1 cellular context compared by ENCODE assay signal in the genomic region with DNA sequence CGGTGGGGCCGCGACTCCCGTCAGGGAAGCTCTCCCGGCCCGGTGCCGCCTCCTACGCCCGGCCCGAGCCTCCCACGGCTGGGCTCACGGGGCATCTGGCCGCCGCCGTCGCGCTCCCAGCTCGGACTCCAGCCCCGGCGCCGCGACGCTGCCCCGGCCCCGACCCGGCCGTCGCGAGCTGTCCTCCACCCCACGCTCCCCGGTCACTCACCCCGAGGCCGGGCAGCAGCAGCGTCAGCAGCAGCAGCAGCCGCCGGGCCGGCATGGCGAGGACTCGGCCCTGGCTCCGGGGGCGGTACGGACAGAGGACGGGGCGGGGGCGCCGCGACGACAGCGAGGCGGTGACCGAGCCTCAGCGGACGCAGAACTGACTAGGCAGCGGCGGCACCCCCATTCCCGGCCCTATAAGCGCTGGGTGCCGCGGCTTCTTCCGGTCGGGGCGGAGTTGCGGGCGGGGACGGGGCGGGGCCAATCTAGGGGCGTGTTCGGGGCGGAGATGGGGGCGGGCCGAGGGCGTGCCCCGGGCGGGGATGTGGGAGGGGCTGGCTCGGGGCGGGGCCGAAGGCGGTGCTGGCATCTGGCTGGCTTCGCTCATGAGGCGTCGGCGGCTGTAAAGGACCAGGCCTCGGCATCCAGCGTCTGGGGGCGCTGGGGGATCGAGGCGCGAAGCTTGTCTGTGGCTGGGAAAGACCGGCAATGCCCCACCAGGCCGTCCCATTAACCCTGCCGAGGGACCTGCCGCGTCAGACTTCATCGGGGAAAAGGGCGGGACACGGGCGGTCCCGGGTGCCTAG.
A peak's percentile ranks its signal among the peaks of the same experiment; 100 is the strongest.
TF ChIP-seq lines count a peak whose summit lies in the region.

A gene (minus strand): TSS at position 380 of the 794 bp plus-strand sequence. CDS start 115 bp downstream, at position 265.

TF ChIP-seq in HepG2, 621 proteins besides CTCF, POLR2A, EP300 and RAD21 (continued from another document and continues in another):
- TF ChIP-seq ZNF552 (CRISPR knock-in tag; IDR thresholded peaks at IDR 0.05; ENCODE audit: borderline replicate concordance) (peak; percentile 51; the same call in 1 of the 2 replicates), ZNF264 (CRISPR knock-in tag; IDR thresholded peaks at IDR 0.05) (no peak), ZSCAN30 (CRISPR knock-in tag; IDR thresholded peaks at IDR 0.05) (no peak), ZNF451 (CRISPR knock-in tag; IDR thresholded peaks at IDR 0.05) (peak; percentile 93), KLF6 (CRISPR knock-in tag; IDR thresholded peaks at IDR 0.05) (peak; percentile 76; the same call in 1 of the 2 replicates), ZNF33B (CRISPR knock-in tag; IDR thresholded peaks at IDR 0.05) (no peak; the same call in 1 of the 2 replicates), EED (CRISPR knock-in tag; IDR thresholded peaks at IDR 0.05) (peak; percentile 96; the same call in 1 of the 2 replicates), GATAD2A (CRISPR knock-in tag; IDR thresholded peaks at IDR 0.05) (peak; percentile 49; the same call in 1 of the 2 replicates), CHD4 (IDR thresholded peaks at IDR 0.05; ENCODE audit: borderline replicate concordance, low read length) (no peak), ZNF3 (CRISPR knock-in tag; IDR thresholded peaks at IDR 0.05) (no peak), ZNF224 (CRISPR knock-in tag; IDR thresholded peaks at IDR 0.05) (no peak), IRF2 (CRISPR knock-in tag; IDR thresholded peaks at IDR 0.05) (peak; percentile 87; the same call in 1 of the 2 replicates), AHR (CRISPR knock-in tag; IDR thresholded peaks at IDR 0.05) (peak; percentile 61; the same call in 1 of the 2 replicates), RFX3 (CRISPR knock-in tag; IDR thresholded peaks at IDR 0.05) (no peak), FOXA3 (CRISPR knock-in tag; IDR thresholded peaks at IDR 0.05) (peak; percentile 61), ZNF230 (CRISPR knock-in tag; IDR thresholded peaks at IDR 0.05) (no peak), AGO2 (optimal IDR thresholded peaks at IDR 0.05; ENCODE audit: low read depth, low read length) (peak; percentile 85), NBN (conservative IDR thresholded peaks at IDR 0.05) (no peak), MZF1 (CRISPR knock-in tag; IDR thresholded peaks at IDR 0.05; ENCODE audit: borderline replicate concordance) (no peak), SALL2 (CRISPR knock-in tag; IDR thresholded peaks at IDR 0.05) (peak; percentile 92), ZNF17 (CRISPR knock-in tag; IDR thresholded peaks at IDR 0.05) (no peak), SMARCC2 (IDR thresholded peaks at IDR 0.05) (no peak), MLLT10 (CRISPR knock-in tag; IDR thresholded peaks at IDR 0.05) (no peak), ZFYVE20 (CRISPR knock-in tag; IDR thresholded peaks at IDR 0.05; ENCODE audit: borderline replicate concordance, low read depth) (peak; percentile 88), ARNT2 (CRISPR knock-in tag; IDR thresholded peaks at IDR 0.05; ENCODE audit: low read depth) (peak; percentile 97), ATAD3A (CRISPR knock-in tag; IDR thresholded peaks at IDR 0.05) (no peak), ZNF335 (CRISPR knock-in tag; IDR thresholded peaks at IDR 0.05) (0 out of 2 replicates have a peak, but pooled peaks have one; percentile 59), HNF4G (IDR thresholded peaks at IDR 0.05; ENCODE audit: borderline replicate concordance, low read depth, low read length) (no peak), HNF4G (CRISPR knock-in tag; IDR thresholded peaks at IDR 0.05; ENCODE audit: borderline replicate concordance, low read depth) (no peak), ZSCAN29 (CRISPR knock-in tag; conservative IDR thresholded peaks at IDR 0.05) (peak; percentile 81; the same call in 1 of the 2 replicates), SMARCE1 (IDR thresholded peaks at IDR 0.05; ENCODE audit: borderline replicate concordance) (no peak), REXO4 (CRISPR knock-in tag; IDR thresholded peaks at IDR 0.05; ENCODE audit: borderline replicate concordance) (0 out of 2 replicates have a peak, but pooled peaks have one; percentile 56)
- TF ChIP-seq, protein P1, sequence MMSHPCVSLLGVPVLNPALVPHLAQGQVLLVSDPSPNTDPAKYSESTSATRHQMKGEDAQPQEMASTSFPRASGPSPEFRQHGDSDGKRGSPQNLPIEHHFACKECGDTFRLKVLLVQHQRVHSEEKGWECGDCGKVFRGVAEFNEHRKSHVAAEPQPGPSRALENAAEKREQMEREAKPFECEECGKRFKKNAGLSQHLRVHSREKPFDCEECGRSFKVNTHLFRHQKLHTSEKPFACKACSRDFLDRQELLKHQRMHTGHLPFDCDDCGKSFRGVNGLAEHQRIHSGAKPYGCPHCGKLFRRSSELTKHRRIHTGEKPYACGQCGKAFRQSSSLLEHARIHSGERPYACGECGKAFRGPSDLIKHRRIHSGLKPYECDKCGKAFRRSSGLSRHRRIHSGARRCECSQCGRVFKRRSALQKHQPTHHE (CRISPR knock-in tag; IDR thresholded peaks at IDR 0.05; ENCODE audit: borderline replicate concordance) = no peak
- TF ChIP-seq, protein P2, sequence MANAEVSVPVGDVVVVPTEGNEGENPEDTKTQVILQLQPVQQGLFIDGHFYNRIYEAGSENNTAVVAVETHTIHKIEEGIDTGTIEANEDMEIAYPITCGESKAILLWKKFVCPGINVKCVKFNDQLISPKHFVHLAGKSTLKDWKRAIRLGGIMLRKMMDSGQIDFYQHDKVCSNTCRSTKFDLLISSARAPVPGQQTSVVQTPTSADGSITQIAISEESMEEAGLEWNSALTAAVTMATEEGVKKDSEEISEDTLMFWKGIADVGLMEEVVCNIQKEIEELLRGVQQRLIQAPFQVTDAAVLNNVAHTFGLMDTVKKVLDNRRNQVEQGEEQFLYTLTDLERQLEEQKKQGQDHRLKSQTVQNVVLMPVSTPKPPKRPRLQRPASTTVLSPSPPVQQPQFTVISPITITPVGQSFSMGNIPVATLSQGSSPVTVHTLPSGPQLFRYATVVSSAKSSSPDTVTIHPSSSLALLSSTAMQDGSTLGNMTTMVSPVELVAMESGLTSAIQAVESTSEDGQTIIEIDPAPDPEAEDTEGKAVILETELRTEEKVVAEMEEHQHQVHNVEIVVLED (CRISPR knock-in tag; IDR thresholded peaks at IDR 0.05; ENCODE audit: borderline replicate concordance) = no peak; the same call in 1 of the 2 replicates
- TF ChIP-seq, protein P3, sequence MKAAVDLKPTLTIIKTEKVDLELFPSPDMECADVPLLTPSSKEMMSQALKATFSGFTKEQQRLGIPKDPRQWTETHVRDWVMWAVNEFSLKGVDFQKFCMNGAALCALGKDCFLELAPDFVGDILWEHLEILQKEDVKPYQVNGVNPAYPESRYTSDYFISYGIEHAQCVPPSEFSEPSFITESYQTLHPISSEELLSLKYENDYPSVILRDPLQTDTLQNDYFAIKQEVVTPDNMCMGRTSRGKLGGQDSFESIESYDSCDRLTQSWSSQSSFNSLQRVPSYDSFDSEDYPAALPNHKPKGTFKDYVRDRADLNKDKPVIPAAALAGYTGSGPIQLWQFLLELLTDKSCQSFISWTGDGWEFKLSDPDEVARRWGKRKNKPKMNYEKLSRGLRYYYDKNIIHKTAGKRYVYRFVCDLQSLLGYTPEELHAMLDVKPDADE (CRISPR knock-in tag; IDR thresholded peaks at IDR 0.05) = peak; percentile 80
- TF ChIP-seq, protein P4, sequence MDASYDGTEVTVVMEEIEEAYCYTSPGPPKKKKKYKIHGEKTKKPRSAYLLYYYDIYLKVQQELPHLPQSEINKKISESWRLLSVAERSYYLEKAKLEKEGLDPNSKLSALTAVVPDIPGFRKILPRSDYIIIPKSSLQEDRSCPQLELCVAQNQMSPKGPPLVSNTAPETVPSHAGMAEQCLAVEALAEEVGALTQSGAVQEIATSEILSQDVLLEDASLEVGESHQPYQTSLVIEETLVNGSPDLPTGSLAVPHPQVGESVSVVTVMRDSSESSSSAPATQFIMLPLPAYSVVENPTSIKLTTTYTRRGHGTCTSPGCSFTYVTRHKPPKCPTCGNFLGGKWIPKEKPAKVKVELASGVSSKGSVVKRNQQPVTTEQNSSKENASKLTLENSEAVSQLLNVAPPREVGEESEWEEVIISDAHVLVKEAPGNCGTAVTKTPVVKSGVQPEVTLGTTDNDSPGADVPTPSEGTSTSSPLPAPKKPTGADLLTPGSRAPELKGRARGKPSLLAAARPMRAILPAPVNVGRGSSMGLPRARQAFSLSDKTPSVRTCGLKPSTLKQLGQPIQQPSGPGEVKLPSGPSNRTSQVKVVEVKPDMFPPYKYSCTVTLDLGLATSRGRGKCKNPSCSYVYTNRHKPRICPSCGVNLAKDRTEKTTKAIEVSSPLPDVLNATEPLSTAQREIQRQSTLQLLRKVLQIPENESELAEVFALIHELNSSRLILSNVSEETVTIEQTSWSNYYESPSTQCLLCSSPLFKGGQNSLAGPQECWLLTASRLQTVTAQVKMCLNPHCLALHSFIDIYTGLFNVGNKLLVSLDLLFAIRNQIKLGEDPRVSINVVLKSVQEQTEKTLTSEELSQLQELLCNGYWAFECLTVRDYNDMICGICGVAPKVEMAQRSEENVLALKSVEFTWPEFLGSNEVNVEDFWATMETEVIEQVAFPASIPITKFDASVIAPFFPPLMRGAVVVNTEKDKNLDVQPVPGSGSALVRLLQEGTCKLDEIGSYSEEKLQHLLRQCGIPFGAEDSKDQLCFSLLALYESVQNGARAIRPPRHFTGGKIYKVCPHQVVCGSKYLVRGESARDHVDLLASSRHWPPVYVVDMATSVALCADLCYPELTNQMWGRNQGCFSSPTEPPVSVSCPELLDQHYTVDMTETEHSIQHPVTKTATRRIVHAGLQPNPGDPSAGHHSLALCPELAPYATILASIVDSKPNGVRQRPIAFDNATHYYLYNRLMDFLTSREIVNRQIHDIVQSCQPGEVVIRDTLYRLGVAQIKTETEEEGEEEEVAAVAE (CRISPR knock-in tag; IDR thresholded peaks at IDR 0.05; ENCODE audit: borderline replicate concordance) = no peak
- TF ChIP-seq, protein P5, sequence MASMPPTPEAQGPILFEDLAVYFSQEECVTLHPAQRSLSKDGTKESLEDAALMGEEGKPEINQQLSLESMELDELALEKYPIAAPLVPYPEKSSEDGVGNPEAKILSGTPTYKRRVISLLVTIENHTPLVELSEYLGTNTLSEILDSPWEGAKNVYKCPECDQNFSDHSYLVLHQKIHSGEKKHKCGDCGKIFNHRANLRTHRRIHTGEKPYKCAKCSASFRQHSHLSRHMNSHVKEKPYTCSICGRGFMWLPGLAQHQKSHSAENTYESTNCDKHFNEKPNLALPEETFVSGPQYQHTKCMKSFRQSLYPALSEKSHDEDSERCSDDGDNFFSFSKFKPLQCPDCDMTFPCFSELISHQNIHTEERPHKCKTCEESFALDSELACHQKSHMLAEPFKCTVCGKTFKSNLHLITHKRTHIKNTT (CRISPR knock-in tag; IDR thresholded peaks at IDR 0.05) = no peak; the same call in 1 of the 2 replicates
- TF ChIP-seq, protein P6, sequence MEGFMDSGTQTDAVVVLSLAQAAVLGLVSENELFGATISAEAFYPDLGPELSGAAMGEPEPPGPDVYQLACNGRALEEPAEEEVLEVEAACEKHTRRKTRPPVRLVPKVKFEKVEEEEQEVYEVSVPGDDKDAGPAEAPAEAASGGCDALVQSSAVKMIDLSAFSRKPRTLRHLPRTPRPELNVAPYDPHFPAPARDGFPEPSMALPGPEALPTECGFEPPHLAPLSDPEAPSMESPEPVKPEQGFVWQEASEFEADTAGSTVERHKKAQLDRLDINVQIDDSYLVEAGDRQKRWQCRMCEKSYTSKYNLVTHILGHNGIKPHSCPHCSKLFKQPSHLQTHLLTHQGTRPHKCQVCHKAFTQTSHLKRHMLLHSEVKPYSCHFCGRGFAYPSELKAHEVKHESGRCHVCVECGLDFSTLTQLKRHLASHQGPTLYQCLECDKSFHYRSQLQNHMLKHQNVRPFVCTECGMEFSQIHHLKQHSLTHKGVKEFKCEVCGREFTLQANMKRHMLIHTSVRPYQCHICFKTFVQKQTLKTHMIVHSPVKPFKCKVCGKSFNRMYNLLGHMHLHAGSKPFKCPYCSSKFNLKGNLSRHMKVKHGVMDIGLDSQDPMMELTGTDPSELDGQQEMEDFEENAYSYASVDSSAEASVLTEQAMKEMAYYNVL (CRISPR knock-in tag; IDR thresholded peaks at IDR 0.05; ENCODE audit: borderline replicate concordance) = peak; percentile 36; the same call in 1 of the 2 replicates
- TF ChIP-seq, protein P7, sequence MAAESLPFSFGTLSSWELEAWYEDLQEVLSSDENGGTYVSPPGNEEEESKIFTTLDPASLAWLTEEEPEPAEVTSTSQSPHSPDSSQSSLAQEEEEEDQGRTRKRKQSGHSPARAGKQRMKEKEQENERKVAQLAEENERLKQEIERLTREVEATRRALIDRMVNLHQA (CRISPR knock-in tag; IDR thresholded peaks at IDR 0.05) = no peak
- TF ChIP-seq, protein P8, sequence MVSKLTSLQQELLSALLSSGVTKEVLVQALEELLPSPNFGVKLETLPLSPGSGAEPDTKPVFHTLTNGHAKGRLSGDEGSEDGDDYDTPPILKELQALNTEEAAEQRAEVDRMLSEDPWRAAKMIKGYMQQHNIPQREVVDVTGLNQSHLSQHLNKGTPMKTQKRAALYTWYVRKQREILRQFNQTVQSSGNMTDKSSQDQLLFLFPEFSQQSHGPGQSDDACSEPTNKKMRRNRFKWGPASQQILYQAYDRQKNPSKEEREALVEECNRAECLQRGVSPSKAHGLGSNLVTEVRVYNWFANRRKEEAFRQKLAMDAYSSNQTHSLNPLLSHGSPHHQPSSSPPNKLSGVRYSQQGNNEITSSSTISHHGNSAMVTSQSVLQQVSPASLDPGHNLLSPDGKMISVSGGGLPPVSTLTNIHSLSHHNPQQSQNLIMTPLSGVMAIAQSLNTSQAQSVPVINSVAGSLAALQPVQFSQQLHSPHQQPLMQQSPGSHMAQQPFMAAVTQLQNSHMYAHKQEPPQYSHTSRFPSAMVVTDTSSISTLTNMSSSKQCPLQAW (CRISPR knock-in tag; IDR thresholded peaks at IDR 0.05) = peak; percentile 28; the same call in 1 of the 2 replicates
- TF ChIP-seq, protein P9, sequence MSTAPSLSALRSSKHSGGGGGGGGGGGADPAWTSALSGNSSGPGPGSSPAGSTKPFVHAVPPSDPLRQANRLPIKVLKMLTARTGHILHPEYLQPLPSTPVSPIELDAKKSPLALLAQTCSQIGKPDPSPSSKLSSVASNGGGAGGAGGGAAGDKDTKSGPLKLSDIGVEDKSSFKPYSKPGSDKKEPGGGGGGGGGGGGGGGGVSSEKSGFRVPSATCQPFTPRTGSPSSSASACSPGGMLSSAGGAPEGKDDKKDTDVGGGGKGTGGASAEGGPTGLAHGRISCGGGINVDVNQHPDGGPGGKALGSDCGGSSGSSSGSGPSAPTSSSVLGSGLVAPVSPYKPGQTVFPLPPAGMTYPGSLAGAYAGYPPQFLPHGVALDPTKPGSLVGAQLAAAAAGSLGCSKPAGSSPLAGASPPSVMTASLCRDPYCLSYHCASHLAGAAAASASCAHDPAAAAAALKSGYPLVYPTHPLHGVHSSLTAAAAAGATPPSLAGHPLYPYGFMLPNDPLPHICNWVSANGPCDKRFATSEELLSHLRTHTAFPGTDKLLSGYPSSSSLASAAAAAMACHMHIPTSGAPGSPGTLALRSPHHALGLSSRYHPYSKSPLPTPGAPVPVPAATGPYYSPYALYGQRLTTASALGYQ (CRISPR knock-in tag; IDR thresholded peaks at IDR 0.05) = peak; percentile 12; the same call in 1 of the 2 replicates
- TF ChIP-seq, protein P10, sequence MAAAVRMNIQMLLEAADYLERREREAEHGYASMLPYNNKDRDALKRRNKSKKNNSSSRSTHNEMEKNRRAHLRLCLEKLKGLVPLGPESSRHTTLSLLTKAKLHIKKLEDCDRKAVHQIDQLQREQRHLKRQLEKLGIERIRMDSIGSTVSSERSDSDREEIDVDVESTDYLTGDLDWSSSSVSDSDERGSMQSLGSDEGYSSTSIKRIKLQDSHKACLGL (CRISPR knock-in tag; IDR thresholded peaks at IDR 0.05) = peak; percentile 49
- TF ChIP-seq, protein P11, sequence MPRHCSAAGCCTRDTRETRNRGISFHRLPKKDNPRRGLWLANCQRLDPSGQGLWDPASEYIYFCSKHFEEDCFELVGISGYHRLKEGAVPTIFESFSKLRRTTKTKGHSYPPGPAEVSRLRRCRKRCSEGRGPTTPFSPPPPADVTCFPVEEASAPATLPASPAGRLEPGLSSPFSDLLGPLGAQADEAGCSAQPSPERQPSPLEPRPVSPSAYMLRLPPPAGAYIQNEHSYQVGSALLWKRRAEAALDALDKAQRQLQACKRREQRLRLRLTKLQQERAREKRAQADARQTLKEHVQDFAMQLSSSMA (CRISPR knock-in tag; IDR thresholded peaks at IDR 0.05) = peak; percentile 83
